4 cellular contexts compared by ENCODE assay signal in genomic region chr1:28824061-28824460, GRCh38. TPM values are rescaled to one million over a fixed set of nuclear protein-coding genes. Genes with fewer than 3 reads are reported as not detected.
"Had no signal": no experiment of that assay in that cellular context is flagged by ENCODE, and none has a peak within 500 bp of the region (broad histone marks: within the 10 kb centered on the region; RNA-seq: fewer than 3 reads in every experiment).

No MANE protein-coding gene starts in this region.

RNA-seq across cellular contexts. Expression of gene OPRD1, which starts 12.1 kb away (rescaled TPM):
- total RNA-seq: activated B cell treated with CpG ODN at 0.5 μM for 24 hours; activated CD8-positive, alpha-beta memory T cell treated with anti-CD3 and anti-CD28 coated beads, Interleukin-2, amount 10 ng/mL, durations not matched to agents 7 days and 5 days; ascending aorta; OCI-LY7 had no signal
